1 cellular context compared by ENCODE assay signal in the genomic region with DNA sequence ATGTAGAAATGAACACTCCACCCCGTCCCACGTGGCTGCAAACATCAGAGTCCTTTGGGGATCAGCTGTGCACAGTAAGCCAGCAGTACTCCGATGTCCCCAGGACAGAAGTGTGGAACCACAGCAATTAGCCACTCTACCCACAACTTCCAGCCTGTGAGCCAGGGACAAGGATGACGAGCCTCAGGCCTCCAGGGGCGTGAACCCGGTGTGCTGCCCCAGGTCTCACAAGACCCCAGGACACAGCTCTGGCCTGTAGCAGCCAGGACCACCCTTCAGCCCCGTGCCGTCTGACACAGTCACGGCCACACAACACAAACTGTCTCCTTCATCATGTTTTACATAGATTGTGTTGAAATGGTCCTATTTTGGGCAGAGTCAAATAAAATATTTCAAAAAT.
TF ChIP-seq lines count a peak whose summit lies in the region.

No MANE protein-coding gene starts in this region.

TF ChIP-seq in K562, 482 proteins besides CTCF, POLR2A, EP300 and RAD21 (continued from another document):
- TF ChIP-seq, protein P1, sequence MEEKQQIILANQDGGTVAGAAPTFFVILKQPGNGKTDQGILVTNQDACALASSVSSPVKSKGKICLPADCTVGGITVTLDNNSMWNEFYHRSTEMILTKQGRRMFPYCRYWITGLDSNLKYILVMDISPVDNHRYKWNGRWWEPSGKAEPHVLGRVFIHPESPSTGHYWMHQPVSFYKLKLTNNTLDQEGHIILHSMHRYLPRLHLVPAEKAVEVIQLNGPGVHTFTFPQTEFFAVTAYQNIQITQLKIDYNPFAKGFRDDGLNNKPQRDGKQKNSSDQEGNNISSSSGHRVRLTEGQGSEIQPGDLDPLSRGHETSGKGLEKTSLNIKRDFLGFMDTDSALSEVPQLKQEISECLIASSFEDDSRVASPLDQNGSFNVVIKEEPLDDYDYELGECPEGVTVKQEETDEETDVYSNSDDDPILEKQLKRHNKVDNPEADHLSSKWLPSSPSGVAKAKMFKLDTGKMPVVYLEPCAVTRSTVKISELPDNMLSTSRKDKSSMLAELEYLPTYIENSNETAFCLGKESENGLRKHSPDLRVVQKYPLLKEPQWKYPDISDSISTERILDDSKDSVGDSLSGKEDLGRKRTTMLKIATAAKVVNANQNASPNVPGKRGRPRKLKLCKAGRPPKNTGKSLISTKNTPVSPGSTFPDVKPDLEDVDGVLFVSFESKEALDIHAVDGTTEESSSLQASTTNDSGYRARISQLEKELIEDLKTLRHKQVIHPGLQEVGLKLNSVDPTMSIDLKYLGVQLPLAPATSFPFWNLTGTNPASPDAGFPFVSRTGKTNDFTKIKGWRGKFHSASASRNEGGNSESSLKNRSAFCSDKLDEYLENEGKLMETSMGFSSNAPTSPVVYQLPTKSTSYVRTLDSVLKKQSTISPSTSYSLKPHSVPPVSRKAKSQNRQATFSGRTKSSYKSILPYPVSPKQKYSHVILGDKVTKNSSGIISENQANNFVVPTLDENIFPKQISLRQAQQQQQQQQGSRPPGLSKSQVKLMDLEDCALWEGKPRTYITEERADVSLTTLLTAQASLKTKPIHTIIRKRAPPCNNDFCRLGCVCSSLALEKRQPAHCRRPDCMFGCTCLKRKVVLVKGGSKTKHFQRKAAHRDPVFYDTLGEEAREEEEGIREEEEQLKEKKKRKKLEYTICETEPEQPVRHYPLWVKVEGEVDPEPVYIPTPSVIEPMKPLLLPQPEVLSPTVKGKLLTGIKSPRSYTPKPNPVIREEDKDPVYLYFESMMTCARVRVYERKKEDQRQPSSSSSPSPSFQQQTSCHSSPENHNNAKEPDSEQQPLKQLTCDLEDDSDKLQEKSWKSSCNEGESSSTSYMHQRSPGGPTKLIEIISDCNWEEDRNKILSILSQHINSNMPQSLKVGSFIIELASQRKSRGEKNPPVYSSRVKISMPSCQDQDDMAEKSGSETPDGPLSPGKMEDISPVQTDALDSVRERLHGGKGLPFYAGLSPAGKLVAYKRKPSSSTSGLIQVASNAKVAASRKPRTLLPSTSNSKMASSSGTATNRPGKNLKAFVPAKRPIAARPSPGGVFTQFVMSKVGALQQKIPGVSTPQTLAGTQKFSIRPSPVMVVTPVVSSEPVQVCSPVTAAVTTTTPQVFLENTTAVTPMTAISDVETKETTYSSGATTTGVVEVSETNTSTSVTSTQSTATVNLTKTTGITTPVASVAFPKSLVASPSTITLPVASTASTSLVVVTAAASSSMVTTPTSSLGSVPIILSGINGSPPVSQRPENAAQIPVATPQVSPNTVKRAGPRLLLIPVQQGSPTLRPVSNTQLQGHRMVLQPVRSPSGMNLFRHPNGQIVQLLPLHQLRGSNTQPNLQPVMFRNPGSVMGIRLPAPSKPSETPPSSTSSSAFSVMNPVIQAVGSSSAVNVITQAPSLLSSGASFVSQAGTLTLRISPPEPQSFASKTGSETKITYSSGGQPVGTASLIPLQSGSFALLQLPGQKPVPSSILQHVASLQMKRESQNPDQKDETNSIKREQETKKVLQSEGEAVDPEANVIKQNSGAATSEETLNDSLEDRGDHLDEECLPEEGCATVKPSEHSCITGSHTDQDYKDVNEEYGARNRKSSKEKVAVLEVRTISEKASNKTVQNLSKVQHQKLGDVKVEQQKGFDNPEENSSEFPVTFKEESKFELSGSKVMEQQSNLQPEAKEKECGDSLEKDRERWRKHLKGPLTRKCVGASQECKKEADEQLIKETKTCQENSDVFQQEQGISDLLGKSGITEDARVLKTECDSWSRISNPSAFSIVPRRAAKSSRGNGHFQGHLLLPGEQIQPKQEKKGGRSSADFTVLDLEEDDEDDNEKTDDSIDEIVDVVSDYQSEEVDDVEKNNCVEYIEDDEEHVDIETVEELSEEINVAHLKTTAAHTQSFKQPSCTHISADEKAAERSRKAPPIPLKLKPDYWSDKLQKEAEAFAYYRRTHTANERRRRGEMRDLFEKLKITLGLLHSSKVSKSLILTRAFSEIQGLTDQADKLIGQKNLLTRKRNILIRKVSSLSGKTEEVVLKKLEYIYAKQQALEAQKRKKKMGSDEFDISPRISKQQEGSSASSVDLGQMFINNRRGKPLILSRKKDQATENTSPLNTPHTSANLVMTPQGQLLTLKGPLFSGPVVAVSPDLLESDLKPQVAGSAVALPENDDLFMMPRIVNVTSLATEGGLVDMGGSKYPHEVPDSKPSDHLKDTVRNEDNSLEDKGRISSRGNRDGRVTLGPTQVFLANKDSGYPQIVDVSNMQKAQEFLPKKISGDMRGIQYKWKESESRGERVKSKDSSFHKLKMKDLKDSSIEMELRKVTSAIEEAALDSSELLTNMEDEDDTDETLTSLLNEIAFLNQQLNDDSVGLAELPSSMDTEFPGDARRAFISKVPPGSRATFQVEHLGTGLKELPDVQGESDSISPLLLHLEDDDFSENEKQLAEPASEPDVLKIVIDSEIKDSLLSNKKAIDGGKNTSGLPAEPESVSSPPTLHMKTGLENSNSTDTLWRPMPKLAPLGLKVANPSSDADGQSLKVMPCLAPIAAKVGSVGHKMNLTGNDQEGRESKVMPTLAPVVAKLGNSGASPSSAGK (IDR thresholded peaks at IDR 0.05): no peak
- TF ChIP-seq, protein P2, sequence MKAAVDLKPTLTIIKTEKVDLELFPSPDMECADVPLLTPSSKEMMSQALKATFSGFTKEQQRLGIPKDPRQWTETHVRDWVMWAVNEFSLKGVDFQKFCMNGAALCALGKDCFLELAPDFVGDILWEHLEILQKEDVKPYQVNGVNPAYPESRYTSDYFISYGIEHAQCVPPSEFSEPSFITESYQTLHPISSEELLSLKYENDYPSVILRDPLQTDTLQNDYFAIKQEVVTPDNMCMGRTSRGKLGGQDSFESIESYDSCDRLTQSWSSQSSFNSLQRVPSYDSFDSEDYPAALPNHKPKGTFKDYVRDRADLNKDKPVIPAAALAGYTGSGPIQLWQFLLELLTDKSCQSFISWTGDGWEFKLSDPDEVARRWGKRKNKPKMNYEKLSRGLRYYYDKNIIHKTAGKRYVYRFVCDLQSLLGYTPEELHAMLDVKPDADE (conservative IDR thresholded peaks at IDR 0.05; ENCODE audit: control insufficient read depth, low read depth, low read length): no peak
- TF ChIP-seq ZKSCAN3 (CRISPR knock-in tag; IDR thresholded peaks at IDR 0.05) (no peak), POLR2G (IDR thresholded peaks at IDR 0.05; ENCODE audit: low read depth, low read length) (0 out of 2 replicates have a peak, but pooled peaks have one; percentile 30), ATF1 (CRISPR knock-in tag; IDR thresholded peaks at IDR 0.05) (no peak), ATF1 (tag; IDR thresholded peaks at IDR 0.05) (no peak)
